8 cellular contexts compared by ENCODE assay signal in genomic region chr2:84924173-84925106, GRCh38. TPM values are rescaled to one million over a fixed set of nuclear protein-coding genes. Genes with fewer than 3 reads are reported as not detected.
A peak's percentile ranks its signal among the peaks of the same experiment; 100 is the strongest.
DNase-seq lines count a peak whose midpoint lies in the region; ATAC-seq and TF ChIP-seq lines count a peak whose summit lies in the region.

No MANE protein-coding gene starts in this region.

- H3K27me3 ChIP-seq in A673 (replicated peaks; ENCODE audit: insufficient read depth, low read depth, low read length, poor library complexity), result no peaks in the 10 kb centered on the region

- intact Hi-C loops in A673 (cut with micrococcal nuclease; ENCODE audit: unreplicated experiment) (loop anchor here (1.0 to 5.0 kb wide), 4 partner anchors 20 to 427 kb away; partner anchors contain the start of genes TCF7L1 and TMSB10), left colon (cut with DNase I, micrococcal nuclease) (loop anchor here in 1 of 2 donors (5.0 kb wide), 1 partner anchor 427 kb away; no protein-coding TSS in a partner anchor)

- BruUV-seq in A673 (replicated peaks; lab: Mats Ljungman, UMichigan), result TSS peak; percentile 90

- H3K4me3 ChIP-seq in A673 (ENCODE audit: low read depth, low read length, poor library complexity, severe bottlenecking), result peak overlapping the region; percentile 34
- H3K4me3 ChIP-seq in NB4 (ENCODE audit: low read depth, low read length), result no peak overlapping the region

- no peaks in the 10 kb centered on the region for H3K9me3 ChIP-seq in A673 (ENCODE audit: low read depth, low read length, poor library complexity, severe bottlenecking)

- peak overlapping the region; percentile 91 for H3K27ac Mint-ChIP-seq in activated naive CD8-positive, alpha-beta T cell treated with anti-CD3 and anti-CD28 coated beads, Interleukin-2, amount 50 U/mL, for 24 hours

- H3K4me3 Mint-ChIP-seq in activated naive CD8-positive, alpha-beta T cell treated with anti-CD3 and anti-CD28 coated beads, Interleukin-2, amount 50 U/mL, for 24 hours, result peak overlapping the region; percentile 65

- H3K27ac ChIP-seq in A673 (ENCODE audit: low read depth, low read length, poor library complexity, severe bottlenecking), result peak overlapping the region; percentile 70

- TF ChIP-seq CTCF in A673 (conservative IDR thresholded peaks at IDR 0.05; ENCODE audit: low read depth, low read length) (no peak), NB4 (IDR thresholded peaks at IDR 0.05; ENCODE audit: low read depth, low read length) (no peak)

- no peak for TF ChIP-seq POLR2A in NB4 (IDR thresholded peaks at IDR 0.05; ENCODE audit: extremely low read depth, insufficient read length)

- peaks cover 31% of the 10 kb centered on the region for H3K4me1 ChIP-seq in A673 (ENCODE audit: insufficient read depth, low read length, poor library complexity, severe bottlenecking)

- DNase-seq in A673 (ENCODE audit: low spot score), result peak; percentile 94
- peak; percentile 57 for DNase-seq in NB4 (ENCODE audit: low read depth)
- peak; percentile 59 for DNase-seq in activated naive CD8-positive, alpha-beta T cell treated with anti-CD3 and anti-CD28 coated beads, Interleukin-2, amount 50 U/mL, for 24 hours
- DNase-seq in left colon, result peak in 1 of 2 donors; percentile 73
- DNase-seq in DMS153 (lab: John Stamatoyannopoulos, UW), result no peak
- DNase-seq in occipital lobe (lab: John Stamatoyannopoulos, UW), result no peak
- no peak for DNase-seq in AG08396 (ENCODE audit: low spot score)

- peaks cover 55% of the 10 kb centered on the region for H3K4me1 Mint-ChIP-seq in activated naive CD8-positive, alpha-beta T cell treated with anti-CD3 and anti-CD28 coated beads, Interleukin-2, amount 50 U/mL, for 24 hours

- H3K9me3 Mint-ChIP-seq in activated naive CD8-positive, alpha-beta T cell treated with anti-CD3 and anti-CD28 coated beads, Interleukin-2, amount 50 U/mL, for 24 hours, result no peaks in the 10 kb centered on the region

- H3K36me3 ChIP-seq in A673 (ENCODE audit: insufficient read depth, low read length, poor library complexity, severe bottlenecking), result no peaks in the 10 kb centered on the region

- H3K27me3 Mint-ChIP-seq in activated naive CD8-positive, alpha-beta T cell treated with anti-CD3 and anti-CD28 coated beads, Interleukin-2, amount 50 U/mL, for 24 hours, result no peaks in the 10 kb centered on the region

- peak; percentile 25 for ATAC-seq in GM19397 (IDR thresholded peaks at IDR 0.05; ENCODE audit: unreplicated experiment)
- peak; percentile 9 for ATAC-seq in activated naive CD8-positive, alpha-beta T cell treated with anti-CD3 and anti-CD28 coated beads, Interleukin-2, amount 50 U/mL, for 24 hours
- ATAC-seq in left colon, result peak; percentile 41

- POLR2A ChIA-PET in A673 (lab: Charles Lee; ENCODE audit: low non-redundant PET), result no interaction called here

- H3K36me3 Mint-ChIP-seq in activated naive CD8-positive, alpha-beta T cell treated with anti-CD3 and anti-CD28 coated beads, Interleukin-2, amount 50 U/mL, for 24 hours (ENCODE audit: low read depth), result no peaks in the 10 kb centered on the region

- CTCF ChIA-PET in A673 (lab: Charles Lee), result interaction anchor here (0.5 kb wide), 1 partner anchor 18 kb away, joined by 4 read pairs; no protein-coding TSS in a partner anchor

RNA-seq across cellular contexts. Expression of gene TMSB10, which starts 19.0 kb away (rescaled TPM):
- total RNA-seq in A673 (2021), result 2,146 and 2,488 TPM in 2 replicates
- 1,000 to 10,000 TPM; 1,780 to 2,331 TPM for total RNA-seq in left colon
- total RNA-seq in occipital lobe, result 2,498 TPM

RNA-seq across cellular contexts. Expression of gene TRABD2A, which starts 43.6 kb away (rescaled TPM):
- total RNA-seq in A673 (2021), result 0.46 and 0.67 TPM in 2 replicates
- total RNA-seq in left colon, result 100 to 1,000 TPM in 1 of 2 donors, 10 to 100 TPM in 1; 89.8 to 101 TPM
- 1.1 TPM for total RNA-seq in occipital lobe

RNA-seq across cellular contexts. Expression of gene KCMF1, which starts 46.5 kb away (rescaled TPM):
- total RNA-seq in A673 (2021), result 108 and 110 TPM in 2 replicates
- 100 to 1,000 TPM in 1 of 2 donors, 10 to 100 TPM in 1; 67.6 to 101 TPM for total RNA-seq in left colon
- 48.8 TPM for total RNA-seq in occipital lobe

Comparison
In these comparisons a context has a peak if more than half of its experiments do, and no peak if none do; other contexts are left out.
1. DNase-seq: peak in A673 (single experiment), NB4 (single experiment) and activated naive CD8-positive, alpha-beta T cell treated with anti-CD3 and anti-CD28 coated beads, Interleukin-2, amount 50 U/mL, for 24 hours (single experiment); none in DMS153 (single experiment), occipital lobe (single experiment) and AG08396 (single experiment).
2. RNA of gene TRABD2A, which starts 43.6 kb away (total RNA-seq): 89.8 to 101 TPM in left colon; 1.1 TPM in occipital lobe (single experiment) and 0.46 to 0.67 TPM in A673; every median in the first group is over 10 times any median in the second.
3. Peak in every context shown above with its lines, with median percentiles within 50 percentile points of each other: ATAC-seq.